In the genomic region with DNA sequence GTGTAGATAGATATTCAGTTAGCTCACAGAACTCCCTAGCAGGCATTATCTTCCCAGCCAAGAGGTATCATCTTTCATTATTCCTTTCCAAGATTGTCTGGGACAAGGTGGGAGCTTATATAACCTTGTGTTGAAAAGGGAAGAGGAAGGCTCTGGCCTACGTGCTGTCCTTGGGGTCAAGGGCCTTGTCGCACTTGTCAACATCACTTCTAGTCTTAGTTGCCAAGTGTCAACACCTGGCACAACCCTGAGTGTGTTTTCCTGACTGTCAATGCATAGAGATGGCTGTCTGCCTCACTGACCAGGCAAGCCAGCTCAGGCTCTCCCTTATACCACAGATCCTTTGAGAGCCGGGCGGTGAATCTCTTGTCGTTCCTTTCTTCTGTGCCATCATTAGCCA, we compare ENCODE assay signal across 15 cellular contexts.
"Had no signal": no experiment of that assay in that cellular context is flagged by ENCODE, and none has a peak within 500 bp of the region (broad histone marks: within the 10 kb centered on the region; RNA-seq: fewer than 3 reads in every experiment).

No MANE protein-coding gene starts in this region.

- H3K9me3 Mint-ChIP-seq: neural crest cell; stimulated activated memory B cell treated with anti-CD40 and anti-IgM and Interleukin-4, amounts not matched to agents 10 μg/mL and 1 μg/mL and 100 μg/mL, for 72 hours had no signal

- H3K4me3 Mint-ChIP-seq: activated CD4-positive, alpha-beta memory T cell treated with anti-CD3 and anti-CD28 coated beads, Interleukin-2, amount 10 ng/mL, durations not matched to agents 7 days and 5 days; activated CD4-positive, alpha-beta T cell treated with anti-CD3 and anti-CD28 coated beads for 36 hours; central memory CD8-positive, alpha-beta T cell; immature natural killer cell; neural crest cell; stimulated activated memory B cell treated with anti-CD40 and anti-IgM and Interleukin-4, amounts not matched to agents 10 μg/mL and 1 μg/mL and 100 μg/mL, for 72 hours; T-helper 17 cell had no signal

- H3K27me3 Mint-ChIP-seq: activated CD4-positive, alpha-beta memory T cell treated with anti-CD3 and anti-CD28 coated beads, Interleukin-2, amount 10 ng/mL, durations not matched to agents 7 days and 5 days; activated CD4-positive, alpha-beta T cell treated with anti-CD3 and anti-CD28 coated beads for 36 hours; central memory CD8-positive, alpha-beta T cell; stimulated activated memory B cell treated with anti-CD40 and anti-IgM and Interleukin-4, amounts not matched to agents 10 μg/mL and 1 μg/mL and 100 μg/mL, for 72 hours; T-helper 17 cell had no signal

- FAIRE-seq: endothelial cell of umbilical vein had no signal

- ATAC-seq: activated CD4-positive, alpha-beta T cell treated with anti-CD3 and anti-CD28 coated beads for 36 hours; activated naive CD4-positive, alpha-beta T cell treated with anti-CD3 and anti-CD28 coated beads, Interleukin-2, amount 50 U/mL, for 72 hours; stimulated activated memory B cell treated with anti-CD40 and anti-IgM and Interleukin-4, amounts not matched to agents 10 μg/mL and 1 μg/mL and 100 μg/mL, for 72 hours; T-helper 17 cell had no signal

- H3K36me3 Mint-ChIP-seq: activated naive CD4-positive, alpha-beta T cell treated with anti-CD3 and anti-CD28 coated beads, Interleukin-2, amount 50 U/mL, for 72 hours; stimulated activated memory B cell treated with anti-CD40 and anti-IgM and Interleukin-4, amounts not matched to agents 10 μg/mL and 1 μg/mL and 100 μg/mL, for 72 hours had no signal

- H3K27ac Mint-ChIP-seq: activated CD4-positive, alpha-beta memory T cell treated with anti-CD3 and anti-CD28 coated beads, Interleukin-2, amount 10 ng/mL, durations not matched to agents 7 days and 5 days; activated CD4-positive, alpha-beta T cell treated with anti-CD3 and anti-CD28 coated beads for 36 hours; activated naive CD4-positive, alpha-beta T cell treated with anti-CD3 and anti-CD28 coated beads, Interleukin-2, amount 50 U/mL, for 72 hours; immature natural killer cell; stimulated activated memory B cell treated with anti-CD40 and anti-IgM and Interleukin-4, amounts not matched to agents 10 μg/mL and 1 μg/mL and 100 μg/mL, for 72 hours; T-helper 17 cell had no signal

- DNase-seq: activated CD4-positive, alpha-beta memory T cell treated with anti-CD3 and anti-CD28 coated beads, Interleukin-2, amount 10 ng/mL, durations not matched to agents 7 days and 5 days; activated CD4-positive, alpha-beta T cell treated with anti-CD3 and anti-CD28 coated beads for 36 hours; activated gamma-delta T cell; activated T-cell treated with anti-CD3 and anti-CD28 coated beads, Interleukin-2, amount 50 U/mL, for 48 hours; effector CD8-positive, alpha-beta T cell; foreskin fibroblast; glutamatergic neuron; immature natural killer cell; stimulated activated CD4-positive, alpha-beta T cell treated with anti-CD3 and anti-CD28 coated beads, Interleukin-2, amount 100 ng/mL, for 48 hours; T-helper 17 cell had no signal

- H3K4me1 Mint-ChIP-seq: activated CD4-positive, alpha-beta memory T cell treated with anti-CD3 and anti-CD28 coated beads, Interleukin-2, amount 10 ng/mL, durations not matched to agents 7 days and 5 days; activated CD4-positive, alpha-beta T cell treated with anti-CD3 and anti-CD28 coated beads for 36 hours; central memory CD8-positive, alpha-beta T cell; immature natural killer cell; neural crest cell; stimulated activated memory B cell treated with anti-CD40 and anti-IgM and Interleukin-4, amounts not matched to agents 10 μg/mL and 1 μg/mL and 100 μg/mL, for 72 hours; T-helper 17 cell had no signal
